1 cellular context compared by ENCODE assay signal in genomic region chr19:3459322-3459881, GRCh38.
TF ChIP-seq lines count a peak whose summit lies in the region.

No MANE protein-coding gene starts in this region.

TF ChIP-seq in GM12878, 131 proteins besides CTCF, POLR2A, EP300 and RAD21:
- TF ChIP-seq FOS (IDR thresholded peaks at IDR 0.05; ENCODE audit: borderline replicate concordance, extremely low read depth, insufficient read length) (no peak), NFYA (IDR thresholded peaks at IDR 0.05; ENCODE audit: borderline replicate concordance, low read depth, low read length) (no peak), NFIC (IDR thresholded peaks at IDR 0.05; ENCODE audit: low read depth, low read length) (no peak), GATAD2B (conservative IDR thresholded peaks at IDR 0.05; ENCODE audit: low read depth) (no peak), CBFB (IDR thresholded peaks at IDR 0.05; ENCODE audit: low read depth) (no peak)
- TF ChIP-seq, protein P1, sequence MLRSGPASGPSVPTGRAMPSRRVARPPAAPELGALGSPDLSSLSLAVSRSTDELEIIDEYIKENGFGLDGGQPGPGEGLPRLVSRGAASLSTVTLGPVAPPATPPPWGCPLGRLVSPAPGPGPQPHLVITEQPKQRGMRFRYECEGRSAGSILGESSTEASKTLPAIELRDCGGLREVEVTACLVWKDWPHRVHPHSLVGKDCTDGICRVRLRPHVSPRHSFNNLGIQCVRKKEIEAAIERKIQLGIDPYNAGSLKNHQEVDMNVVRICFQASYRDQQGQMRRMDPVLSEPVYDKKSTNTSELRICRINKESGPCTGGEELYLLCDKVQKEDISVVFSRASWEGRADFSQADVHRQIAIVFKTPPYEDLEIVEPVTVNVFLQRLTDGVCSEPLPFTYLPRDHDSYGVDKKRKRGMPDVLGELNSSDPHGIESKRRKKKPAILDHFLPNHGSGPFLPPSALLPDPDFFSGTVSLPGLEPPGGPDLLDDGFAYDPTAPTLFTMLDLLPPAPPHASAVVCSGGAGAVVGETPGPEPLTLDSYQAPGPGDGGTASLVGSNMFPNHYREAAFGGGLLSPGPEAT (IDR thresholded peaks at IDR 0.05; ENCODE audit: low read depth): no peak
- TF ChIP-seq, protein P2, sequence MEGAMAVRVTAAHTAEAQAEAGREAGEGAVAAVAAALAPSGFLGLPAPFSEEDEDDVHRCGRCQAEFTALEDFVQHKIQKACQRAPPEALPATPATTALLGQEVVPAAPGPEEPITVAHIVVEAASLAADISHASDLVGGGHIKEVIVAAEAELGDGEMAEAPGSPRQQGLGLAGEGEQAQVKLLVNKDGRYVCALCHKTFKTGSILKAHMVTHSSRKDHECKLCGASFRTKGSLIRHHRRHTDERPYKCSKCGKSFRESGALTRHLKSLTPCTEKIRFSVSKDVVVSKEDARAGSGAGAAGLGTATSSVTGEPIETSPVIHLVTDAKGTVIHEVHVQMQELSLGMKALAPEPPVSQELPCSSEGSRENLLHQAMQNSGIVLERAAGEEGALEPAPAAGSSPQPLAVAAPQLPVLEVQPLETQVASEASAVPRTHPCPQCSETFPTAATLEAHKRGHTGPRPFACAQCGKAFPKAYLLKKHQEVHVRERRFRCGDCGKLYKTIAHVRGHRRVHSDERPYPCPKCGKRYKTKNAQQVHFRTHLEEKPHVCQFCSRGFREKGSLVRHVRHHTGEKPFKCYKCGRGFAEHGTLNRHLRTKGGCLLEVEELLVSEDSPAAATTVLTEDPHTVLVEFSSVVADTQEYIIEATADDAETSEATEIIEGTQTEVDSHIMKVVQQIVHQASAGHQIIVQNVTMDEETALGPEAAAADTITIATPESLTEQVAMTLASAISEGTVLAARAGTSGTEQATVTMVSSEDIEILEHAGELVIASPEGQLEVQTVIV (IDR thresholded peaks at IDR 0.05; ENCODE audit: borderline replicate concordance, partially characterized antibody): no peak
